In the genomic region with DNA sequence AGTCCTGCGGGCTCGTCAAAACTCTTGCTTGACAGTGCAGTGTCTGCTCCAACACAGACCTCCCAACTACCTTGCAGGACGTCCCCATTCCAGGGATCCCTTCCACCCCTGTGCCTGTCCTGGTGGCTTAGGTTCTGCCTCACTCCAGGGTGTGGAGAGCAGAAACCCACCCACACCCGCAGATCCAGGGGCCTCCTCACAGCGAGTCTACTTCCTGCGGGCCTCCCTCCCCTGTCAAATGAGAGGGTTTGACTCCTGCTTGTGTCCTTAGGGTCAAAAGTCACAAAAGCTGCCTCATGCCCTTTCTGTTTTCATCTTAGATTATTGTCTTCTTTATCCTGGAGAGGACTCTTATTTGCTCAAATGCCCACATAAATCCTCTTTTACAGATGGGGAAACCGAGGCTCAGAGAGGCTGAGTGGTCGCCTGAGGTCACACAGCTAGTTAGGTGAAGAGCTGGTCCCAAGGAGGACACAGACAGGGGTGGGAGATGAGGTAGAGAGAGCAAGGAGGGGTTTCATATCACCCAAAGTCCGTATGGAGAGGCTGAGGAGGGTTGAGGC, we compare ENCODE assay signal across 1 cellular context.
TF ChIP-seq lines count a peak whose summit lies in the region.

No MANE protein-coding gene starts in this region.

TF ChIP-seq in K562, 482 proteins besides CTCF, POLR2A, EP300 and RAD21 (continued from another document):
- TF ChIP-seq RCOR1 (IDR thresholded peaks at IDR 0.05; ENCODE audit: borderline replicate concordance in 1 of 2, low read depth in 2 of 2, low read length in 2 of 2) (peak in 1 of 2 experiments; percentile 51; a peak in 1 of 4 replicates), SNIP1 (IDR thresholded peaks at IDR 0.05; ENCODE audit: low read depth) (no peak), ZC3H11A (IDR thresholded peaks at IDR 0.05; ENCODE audit: low read depth, low read length) (no peak), PCBP2 (IDR thresholded peaks at IDR 0.05; ENCODE audit: low read depth, low read length, poor library complexity, severe bottlenecking) (no peak), SAFB2 (IDR thresholded peaks at IDR 0.05; ENCODE audit: borderline replicate concordance, low read depth, low read length, severe bottlenecking) (no peak), BCOR (IDR thresholded peaks at IDR 0.05) (peak; percentile 93), ZSCAN29 (IDR thresholded peaks at IDR 0.05) (no peak), ZNF324 (CRISPR knock-in tag; IDR thresholded peaks at IDR 0.05) (no peak), XRCC5 (IDR thresholded peaks at IDR 0.05; ENCODE audit: low read depth, low read length) (0 out of 2 replicates have a peak, but pooled peaks have one; percentile 10), ZNF431 (CRISPR knock-in tag; IDR thresholded peaks at IDR 0.05) (no peak), SMARCA5 (IDR thresholded peaks at IDR 0.05) (peak; percentile 64; the same call in 1 of the 2 replicates), KDM4B (IDR thresholded peaks at IDR 0.05; ENCODE audit: borderline replicate concordance in 2 of 2, low read depth in 1 of 2) (no peak), GATAD2B (IDR thresholded peaks at IDR 0.05; ENCODE audit: borderline replicate concordance) (no peak), BHLHE40 (IDR thresholded peaks at IDR 0.05; ENCODE audit: low read length) (no peak), TAF1 (IDR thresholded peaks at IDR 0.05; ENCODE audit: control insufficient read depth, extremely low read depth, insufficient read depth, low read length, severe bottlenecking) (no peak), TCFL5 (CRISPR knock-in tag; conservative IDR thresholded peaks at IDR 0.05) (0 out of 2 replicates have a peak, but pooled peaks have one; percentile 53), KAT2B (IDR thresholded peaks at IDR 0.05; ENCODE audit: low read depth, low read length) (no peak), BRD9 (IDR thresholded peaks at IDR 0.05; ENCODE audit: low read depth, partially characterized antibody) (peak; percentile 12), ZFPM2 (CRISPR knock-in tag; IDR thresholded peaks at IDR 0.05) (no peak), NR2C2 (CRISPR knock-in tag; IDR thresholded peaks at IDR 0.05) (0 out of 2 replicates have a peak, but pooled peaks have one; percentile 37), NR2C2 (tag; IDR thresholded peaks at IDR 0.05) (peak; percentile 37; the same call in 1 of the 2 replicates), RFX7 (CRISPR knock-in tag; IDR thresholded peaks at IDR 0.05) (no peak), CTBP1 (IDR thresholded peaks at IDR 0.05; ENCODE audit: borderline replicate concordance) (no peak), SP1 (CRISPR knock-in tag; IDR thresholded peaks at IDR 0.05) (no peak), NR2F6 (CRISPR knock-in tag; IDR thresholded peaks at IDR 0.05) (no peak), KDM2B (CRISPR knock-in tag; IDR thresholded peaks at IDR 0.05) (no peak), ZNF3 (CRISPR knock-in tag; IDR thresholded peaks at IDR 0.05) (no peak), ZFP36 (IDR thresholded peaks at IDR 0.05; ENCODE audit: low read depth, low read length, partially characterized antibody) (peak; percentile 76), POU5F1 (IDR thresholded peaks at IDR 0.05; ENCODE audit: borderline replicate concordance, low read depth, low read length, partially characterized antibody) (no peak), KDM1A (IDR thresholded peaks at IDR 0.05) (peak; percentile 68 to 80), KLF16 (IDR thresholded peaks at IDR 0.05) (no peak), PPARD (CRISPR knock-in tag; IDR thresholded peaks at IDR 0.05) (no peak), HDAC1 (IDR thresholded peaks at IDR 0.05) (peak in 1 of 2 experiments; percentile 30; a peak in 1 of 4 replicates), MTA3 (IDR thresholded peaks at IDR 0.05; ENCODE audit: borderline replicate concordance) (no peak), MAZ (CRISPR knock-in tag; conservative IDR thresholded peaks at IDR 0.05 in 1 of 2, IDR thresholded peaks at IDR 0.05 in 1 of 2) (no peak), BCL6 (CRISPR knock-in tag; IDR thresholded peaks at IDR 0.05) (0 out of 2 replicates have a peak, but pooled peaks have one; percentile 28), CBX1 (IDR thresholded peaks at IDR 0.05; ENCODE audit: low read depth) (0 out of 2 replicates have a peak, but pooled peaks have one; percentile 19), MBD2 (IDR thresholded peaks at IDR 0.05; ENCODE audit: borderline replicate concordance, low read depth) (no peak), HCFC1 (IDR thresholded peaks at IDR 0.05; ENCODE audit: low read depth, low read length) (no peak), HDAC2 (IDR thresholded peaks at IDR 0.05) (peak; percentile 44; the same call in 1 of the 2 replicates)
- TF ChIP-seq, protein P1, sequence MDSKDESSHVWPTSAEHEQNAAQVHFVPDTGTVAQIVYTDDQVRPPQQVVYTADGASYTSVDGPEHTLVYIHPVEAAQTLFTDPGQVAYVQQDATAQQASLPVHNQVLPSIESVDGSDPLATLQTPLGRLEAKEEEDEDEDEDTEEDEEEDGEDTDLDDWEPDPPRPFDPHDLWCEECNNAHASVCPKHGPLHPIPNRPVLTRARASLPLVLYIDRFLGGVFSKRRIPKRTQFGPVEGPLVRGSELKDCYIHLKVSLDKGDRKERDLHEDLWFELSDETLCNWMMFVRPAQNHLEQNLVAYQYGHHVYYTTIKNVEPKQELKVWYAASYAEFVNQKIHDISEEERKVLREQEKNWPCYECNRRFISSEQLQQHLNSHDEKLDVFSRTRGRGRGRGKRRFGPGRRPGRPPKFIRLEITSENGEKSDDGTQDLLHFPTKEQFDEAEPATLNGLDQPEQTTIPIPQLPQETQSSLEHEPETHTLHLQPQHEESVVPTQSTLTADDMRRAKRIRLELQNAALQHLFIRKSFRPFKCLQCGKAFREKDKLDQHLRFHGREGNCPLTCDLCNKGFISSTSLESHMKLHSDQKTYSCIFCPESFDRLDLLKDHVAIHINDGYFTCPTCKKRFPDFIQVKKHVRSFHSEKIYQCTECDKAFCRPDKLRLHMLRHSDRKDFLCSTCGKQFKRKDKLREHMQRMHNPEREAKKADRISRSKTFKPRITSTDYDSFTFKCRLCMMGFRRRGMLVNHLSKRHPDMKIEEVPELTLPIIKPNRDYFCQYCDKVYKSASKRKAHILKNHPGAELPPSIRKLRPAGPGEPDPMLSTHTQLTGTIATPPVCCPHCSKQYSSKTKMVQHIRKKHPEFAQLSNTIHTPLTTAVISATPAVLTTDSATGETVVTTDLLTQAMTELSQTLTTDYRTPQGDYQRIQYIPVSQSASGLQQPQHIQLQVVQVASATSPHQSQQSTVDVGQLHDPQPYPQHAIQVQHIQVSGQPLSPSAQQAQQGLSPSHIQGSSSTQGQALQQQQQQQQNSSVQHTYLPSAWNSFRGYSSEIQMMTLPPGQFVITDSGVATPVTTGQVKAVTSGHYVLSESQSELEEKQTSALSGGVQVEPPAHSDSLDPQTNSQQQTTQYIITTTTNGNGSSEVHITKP (IDR thresholded peaks at IDR 0.05; ENCODE audit: partially characterized antibody): no peak
- TF ChIP-seq, protein P2, sequence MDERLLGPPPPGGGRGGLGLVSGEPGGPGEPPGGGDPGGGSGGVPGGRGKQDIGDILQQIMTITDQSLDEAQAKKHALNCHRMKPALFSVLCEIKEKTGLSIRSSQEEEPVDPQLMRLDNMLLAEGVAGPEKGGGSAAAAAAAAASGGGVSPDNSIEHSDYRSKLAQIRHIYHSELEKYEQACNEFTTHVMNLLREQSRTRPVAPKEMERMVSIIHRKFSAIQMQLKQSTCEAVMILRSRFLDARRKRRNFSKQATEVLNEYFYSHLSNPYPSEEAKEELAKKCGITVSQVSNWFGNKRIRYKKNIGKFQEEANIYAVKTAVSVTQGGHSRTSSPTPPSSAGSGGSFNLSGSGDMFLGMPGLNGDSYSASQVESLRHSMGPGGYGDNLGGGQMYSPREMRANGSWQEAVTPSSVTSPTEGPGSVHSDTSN (CRISPR knock-in tag; IDR thresholded peaks at IDR 0.05; ENCODE audit: low read depth): no peak
- TF ChIP-seq, protein P2 (tag; conservative IDR thresholded peaks at IDR 0.05; ENCODE audit: low read depth): no peak
- TF ChIP-seq, protein P3, sequence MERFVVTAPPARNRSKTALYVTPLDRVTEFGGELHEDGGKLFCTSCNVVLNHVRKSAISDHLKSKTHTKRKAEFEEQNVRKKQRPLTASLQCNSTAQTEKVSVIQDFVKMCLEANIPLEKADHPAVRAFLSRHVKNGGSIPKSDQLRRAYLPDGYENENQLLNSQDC (CRISPR knock-in tag; IDR thresholded peaks at IDR 0.05): no peak
- TF ChIP-seq, protein P4, sequence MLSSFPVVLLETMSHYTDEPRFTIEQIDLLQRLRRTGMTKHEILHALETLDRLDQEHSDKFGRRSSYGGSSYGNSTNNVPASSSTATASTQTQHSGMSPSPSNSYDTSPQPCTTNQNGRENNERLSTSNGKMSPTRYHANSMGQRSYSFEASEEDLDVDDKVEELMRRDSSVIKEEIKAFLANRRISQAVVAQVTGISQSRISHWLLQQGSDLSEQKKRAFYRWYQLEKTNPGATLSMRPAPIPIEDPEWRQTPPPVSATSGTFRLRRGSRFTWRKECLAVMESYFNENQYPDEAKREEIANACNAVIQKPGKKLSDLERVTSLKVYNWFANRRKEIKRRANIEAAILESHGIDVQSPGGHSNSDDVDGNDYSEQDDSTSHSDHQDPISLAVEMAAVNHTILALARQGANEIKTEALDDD (IDR thresholded peaks at IDR 0.05): no peak
- TF ChIP-seq, protein P5, sequence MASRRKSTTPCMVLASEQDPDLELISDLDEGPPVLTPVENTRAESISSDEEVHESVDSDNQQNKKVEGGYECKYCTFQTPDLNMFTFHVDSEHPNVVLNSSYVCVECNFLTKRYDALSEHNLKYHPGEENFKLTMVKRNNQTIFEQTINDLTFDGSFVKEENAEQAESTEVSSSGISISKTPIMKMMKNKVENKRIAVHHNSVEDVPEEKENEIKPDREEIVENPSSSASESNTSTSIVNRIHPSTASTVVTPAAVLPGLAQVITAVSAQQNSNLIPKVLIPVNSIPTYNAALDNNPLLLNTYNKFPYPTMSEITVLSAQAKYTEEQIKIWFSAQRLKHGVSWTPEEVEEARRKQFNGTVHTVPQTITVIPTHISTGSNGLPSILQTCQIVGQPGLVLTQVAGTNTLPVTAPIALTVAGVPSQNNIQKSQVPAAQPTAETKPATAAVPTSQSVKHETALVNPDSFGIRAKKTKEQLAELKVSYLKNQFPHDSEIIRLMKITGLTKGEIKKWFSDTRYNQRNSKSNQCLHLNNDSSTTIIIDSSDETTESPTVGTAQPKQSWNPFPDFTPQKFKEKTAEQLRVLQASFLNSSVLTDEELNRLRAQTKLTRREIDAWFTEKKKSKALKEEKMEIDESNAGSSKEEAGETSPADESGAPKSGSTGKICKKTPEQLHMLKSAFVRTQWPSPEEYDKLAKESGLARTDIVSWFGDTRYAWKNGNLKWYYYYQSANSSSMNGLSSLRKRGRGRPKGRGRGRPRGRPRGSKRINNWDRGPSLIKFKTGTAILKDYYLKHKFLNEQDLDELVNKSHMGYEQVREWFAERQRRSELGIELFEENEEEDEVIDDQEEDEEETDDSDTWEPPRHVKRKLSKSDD (conservative IDR thresholded peaks at IDR 0.05; ENCODE audit: low read length): no peak
- TF ChIP-seq, protein P6, sequence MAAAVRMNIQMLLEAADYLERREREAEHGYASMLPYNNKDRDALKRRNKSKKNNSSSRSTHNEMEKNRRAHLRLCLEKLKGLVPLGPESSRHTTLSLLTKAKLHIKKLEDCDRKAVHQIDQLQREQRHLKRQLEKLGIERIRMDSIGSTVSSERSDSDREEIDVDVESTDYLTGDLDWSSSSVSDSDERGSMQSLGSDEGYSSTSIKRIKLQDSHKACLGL (CRISPR knock-in tag; IDR thresholded peaks at IDR 0.05; ENCODE audit: borderline replicate concordance, poor library complexity, severe bottlenecking): no peak
- TF ChIP-seq, protein P7, sequence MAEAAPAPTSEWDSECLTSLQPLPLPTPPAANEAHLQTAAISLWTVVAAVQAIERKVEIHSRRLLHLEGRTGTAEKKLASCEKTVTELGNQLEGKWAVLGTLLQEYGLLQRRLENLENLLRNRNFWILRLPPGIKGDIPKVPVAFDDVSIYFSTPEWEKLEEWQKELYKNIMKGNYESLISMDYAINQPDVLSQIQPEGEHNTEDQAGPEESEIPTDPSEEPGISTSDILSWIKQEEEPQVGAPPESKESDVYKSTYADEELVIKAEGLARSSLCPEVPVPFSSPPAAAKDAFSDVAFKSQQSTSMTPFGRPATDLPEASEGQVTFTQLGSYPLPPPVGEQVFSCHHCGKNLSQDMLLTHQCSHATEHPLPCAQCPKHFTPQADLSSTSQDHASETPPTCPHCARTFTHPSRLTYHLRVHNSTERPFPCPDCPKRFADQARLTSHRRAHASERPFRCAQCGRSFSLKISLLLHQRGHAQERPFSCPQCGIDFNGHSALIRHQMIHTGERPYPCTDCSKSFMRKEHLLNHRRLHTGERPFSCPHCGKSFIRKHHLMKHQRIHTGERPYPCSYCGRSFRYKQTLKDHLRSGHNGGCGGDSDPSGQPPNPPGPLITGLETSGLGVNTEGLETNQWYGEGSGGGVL (CRISPR knock-in tag; IDR thresholded peaks at IDR 0.05): no peak
- TF ChIP-seq, protein P8, sequence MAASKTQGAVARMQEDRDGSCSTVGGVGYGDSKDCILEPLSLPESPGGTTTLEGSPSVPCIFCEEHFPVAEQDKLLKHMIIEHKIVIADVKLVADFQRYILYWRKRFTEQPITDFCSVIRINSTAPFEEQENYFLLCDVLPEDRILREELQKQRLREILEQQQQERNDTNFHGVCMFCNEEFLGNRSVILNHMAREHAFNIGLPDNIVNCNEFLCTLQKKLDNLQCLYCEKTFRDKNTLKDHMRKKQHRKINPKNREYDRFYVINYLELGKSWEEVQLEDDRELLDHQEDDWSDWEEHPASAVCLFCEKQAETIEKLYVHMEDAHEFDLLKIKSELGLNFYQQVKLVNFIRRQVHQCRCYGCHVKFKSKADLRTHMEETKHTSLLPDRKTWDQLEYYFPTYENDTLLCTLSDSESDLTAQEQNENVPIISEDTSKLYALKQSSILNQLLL (CRISPR knock-in tag; IDR thresholded peaks at IDR 0.05; ENCODE audit: borderline replicate concordance): no peak
TF ChIP-seq in K562: peak in this region for 14.
